ENCODE assay signal across 20 cellular contexts in genomic region chr2:198702796-198703195, GRCh38.
A peak's percentile ranks its signal among the peaks of the same experiment; 100 is the strongest.
DNase-seq lines count a peak whose midpoint lies in the region; ATAC-seq and TF ChIP-seq lines count a peak whose summit lies in the region.
"Had no signal": no experiment of that assay in that cellular context is flagged by ENCODE, and none has a peak within 500 bp of the region (broad histone marks: within the 10 kb centered on the region; RNA-seq: fewer than 3 reads in every experiment).

No MANE protein-coding gene starts in this region.

- peak overlapping the region; percentile 84 for H3K4me2 ChIP-seq in OCI-LY7 (ENCODE audit: low read length)
- H3K4me2 ChIP-seq: A549, GM23338 had no signal

- peaks cover 13% of the 10 kb centered on the region; the same call in 1 of the 2 replicates for H3K79me2 ChIP-seq in OCI-LY7 (ENCODE audit: insufficient read depth, low read depth, low read length)

- DNase-seq in OCI-LY7 (ENCODE audit: low spot score) (no peak), T-helper 2 cell (no peak), Right ventricle myocardium inferior (ENCODE audit: missing footprints) (no peak), COR-L47 (lab: John Stamatoyannopoulos, UW) (no peak), head of caudate nucleus (no peak)
- DNase-seq: AML-193; CD4-positive, alpha-beta T cell; DMS153; DMS79 treated with DMSO at 0.1 percent for 48 hours; GF-D8; HCEC 1CT; Karpas-422; KBM-7 had no signal

- H4K20me1 ChIP-seq in OCI-LY7 (ENCODE audit: insufficient read depth, low read length) = no peaks in the 10 kb centered on the region

- peak overlapping the region; percentile 56; the same call in 1 of the 2 replicates for H2AFZ ChIP-seq in OCI-LY7 (ENCODE audit: low read length)
- H2AFZ ChIP-seq: GM23338 had no signal

- intact Hi-C loops in OCI-LY7 (cut with micrococcal nuclease; ENCODE audit: unreplicated experiment) = loop anchor here (5.0 kb wide), 1 partner anchor 215 kb away; no protein-coding TSS in a partner anchor
- intact Hi-C loops in Right ventricle myocardium inferior (cut with DNase I) = no loop called here
- intact Hi-C loops in head of caudate nucleus (cut with DNase I) = no loop called here

- H3K9me3 ChIP-seq in OCI-LY7 (ENCODE audit: low read length) = no peaks in the 10 kb centered on the region
- H3K9me3 ChIP-seq: A549 had no signal

- CTCF ChIA-PET in OCI-LY7 (lab: Charles Lee; ENCODE audit: unreplicated experiment) = no interaction called here

- H3K27ac ChIP-seq in OCI-LY7 (ENCODE audit: low read depth, low read length, poor library complexity, severe bottlenecking) = peak overlapping the region; percentile 99
- H3K27ac ChIP-seq: 22Rv1, A549, C4-2B had no signal

- H3K9me2 ChIP-seq in OCI-LY7 (ENCODE audit: insufficient read depth, low read length) = no peaks in the 10 kb centered on the region

- peaks cover 17% of the 10 kb centered on the region; the same call in 1 of the 2 replicates for H3K36me3 ChIP-seq in OCI-LY7 (ENCODE audit: insufficient read depth, low read length)

- TF ChIP-seq CTCF in OCI-LY7 (conservative IDR thresholded peaks at IDR 0.05; ENCODE audit: low read length) = no peak

- peak; percentile 49 for ATAC-seq in GM18502 (IDR thresholded peaks at IDR 0.05; ENCODE audit: poor library complexity, unreplicated experiment)
- ATAC-seq in GM19463 (IDR thresholded peaks at IDR 0.05; ENCODE audit: unreplicated experiment) = peak; percentile 35
- ATAC-seq in HG02885 (IDR thresholded peaks at IDR 0.05; ENCODE audit: poor library complexity, unreplicated experiment) = peak; percentile 44
- ATAC-seq in Right ventricle myocardium inferior = no peak
- ATAC-seq: A549, GM23338 had no signal

- H3K4me1 ChIP-seq in OCI-LY7 (ENCODE audit: insufficient read depth, low read length, poor library complexity, severe bottlenecking) = peaks cover 58% of the 10 kb centered on the region
- H3K4me1 ChIP-seq: A549 had no signal

- no TSS peak for BruUV-seq in OCI-LY7 (replicated peaks; lab: Mats Ljungman, UMichigan)

- POLR2A ChIA-PET in OCI-LY7 (lab: Charles Lee) = interaction anchor here (0.6 to 1.0 kb wide), 4 partner anchors 9 to 257 kb away, joined by 3 to 4 read pairs (median 3); no protein-coding TSS in a partner anchor

- peak overlapping the region; percentile 64 for H3K4me3 ChIP-seq in OCI-LY7 (ENCODE audit: low read depth, low read length, poor library complexity, severe bottlenecking)
- H3K4me3 ChIP-seq: A549, GM23338 had no signal
